22 cellular contexts compared by ENCODE assay signal in genomic region chr1:1544544-1544943, GRCh38.
"Had no signal": no experiment of that assay in that cellular context is flagged by ENCODE, and none has a peak within 500 bp of the region (broad histone marks: within the 10 kb centered on the region; RNA-seq: fewer than 3 reads in every experiment).

No MANE protein-coding gene starts in this region.

- DNase-seq: activated CD4-positive, alpha-beta memory T cell treated with anti-CD3 and anti-CD28 coated beads, Interleukin-2, amount 10 ng/mL, durations not matched to agents 7 days and 5 days; activated CD4-positive, alpha-beta T cell treated with anti-CD3 and anti-CD28 coated beads for 36 hours; activated CD4-positive, alpha-beta T cell treated with anti-CD3 and anti-CD28 coated beads, Interleukin-2, amount 50 U/mL, for 1 hour; activated naive CD4-positive, alpha-beta T cell treated with anti-CD3 and anti-CD28 coated beads, Interleukin-2, amount 50 U/mL, for 16 hours; activated naive CD8-positive, alpha-beta T cell treated with anti-CD3 and anti-CD28 coated beads, Interleukin-2, amount 10 ng/mL, durations not matched to agents 7 days and 5 days; activated T-cell treated with anti-CD3 and anti-CD28 coated beads for 4 hours; adrenal gland; anterior cingulate cortex; cerebellar nuclear complex; MG63; NCI-H1105; NCI-H1436; NCI-H1694 treated with DMSO at 0.1 percent for 48 hours; NCI-H2029 treated with DMSO at 0.1 percent for 48 hours; NCI-H345; NCI-H510A; NCI-H526 treated with DMSO at 0.1 percent for 48 hours; NCI-H82; RPMI8226; SHP77; T-helper 17 cell; T-helper 9 cell had no signal

- H3K4me3 Mint-ChIP-seq: activated CD4-positive, alpha-beta memory T cell treated with anti-CD3 and anti-CD28 coated beads, Interleukin-2, amount 10 ng/mL, durations not matched to agents 7 days and 5 days; activated CD4-positive, alpha-beta T cell treated with anti-CD3 and anti-CD28 coated beads for 36 hours; activated naive CD8-positive, alpha-beta T cell treated with anti-CD3 and anti-CD28 coated beads, Interleukin-2, amount 10 ng/mL, durations not matched to agents 7 days and 5 days; T-helper 17 cell had no signal

- H3K27ac Mint-ChIP-seq: activated CD4-positive, alpha-beta memory T cell treated with anti-CD3 and anti-CD28 coated beads, Interleukin-2, amount 10 ng/mL, durations not matched to agents 7 days and 5 days; activated CD4-positive, alpha-beta T cell treated with anti-CD3 and anti-CD28 coated beads for 36 hours; activated naive CD8-positive, alpha-beta T cell treated with anti-CD3 and anti-CD28 coated beads, Interleukin-2, amount 10 ng/mL, durations not matched to agents 7 days and 5 days had no signal

- H3K9me3 Mint-ChIP-seq: activated CD4-positive, alpha-beta memory T cell treated with anti-CD3 and anti-CD28 coated beads, Interleukin-2, amount 10 ng/mL, durations not matched to agents 7 days and 5 days; activated naive CD8-positive, alpha-beta T cell treated with anti-CD3 and anti-CD28 coated beads, Interleukin-2, amount 10 ng/mL, durations not matched to agents 7 days and 5 days had no signal

- H3K4me1 Mint-ChIP-seq: activated CD4-positive, alpha-beta memory T cell treated with anti-CD3 and anti-CD28 coated beads, Interleukin-2, amount 10 ng/mL, durations not matched to agents 7 days and 5 days; activated CD4-positive, alpha-beta T cell treated with anti-CD3 and anti-CD28 coated beads for 36 hours; activated naive CD8-positive, alpha-beta T cell treated with anti-CD3 and anti-CD28 coated beads, Interleukin-2, amount 10 ng/mL, durations not matched to agents 7 days and 5 days had no signal

- ATAC-seq: activated CD4-positive, alpha-beta T cell treated with anti-CD3 and anti-CD28 coated beads for 36 hours; T-helper 17 cell had no signal

- H3K4me3 ChIP-seq: adrenal gland, MG63 had no signal

- H3K27me3 Mint-ChIP-seq: activated CD4-positive, alpha-beta memory T cell treated with anti-CD3 and anti-CD28 coated beads, Interleukin-2, amount 10 ng/mL, durations not matched to agents 7 days and 5 days; activated CD4-positive, alpha-beta T cell treated with anti-CD3 and anti-CD28 coated beads for 36 hours; activated naive CD8-positive, alpha-beta T cell treated with anti-CD3 and anti-CD28 coated beads, Interleukin-2, amount 10 ng/mL, durations not matched to agents 7 days and 5 days; T-helper 17 cell had no signal

- H3K9me3 ChIP-seq: adrenal gland, MG63 had no signal

- H3K27me3 ChIP-seq: adrenal gland, MG63 had no signal
